Comparison of ENCODE assay signal across 9 cellular contexts in the genomic region with DNA sequence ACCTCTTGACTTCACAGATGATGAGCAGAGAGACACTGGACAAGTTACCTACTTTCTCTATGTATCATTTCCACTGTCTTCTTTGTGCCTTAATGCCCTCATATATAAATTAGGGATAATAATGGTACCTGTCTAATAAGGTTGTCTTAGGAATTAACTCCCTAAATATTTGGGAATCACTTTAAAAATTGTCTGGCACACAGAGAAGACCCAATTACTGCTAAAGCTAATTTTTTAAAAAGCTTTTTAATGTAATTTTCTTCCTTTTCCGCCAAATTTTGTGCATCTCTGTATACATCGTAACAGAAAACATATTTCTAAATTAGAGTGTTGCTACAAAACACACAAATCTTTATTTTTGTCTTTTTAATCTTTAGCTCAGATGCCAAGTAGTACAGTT.
"Had no signal": no experiment of that assay in that cellular context is flagged by ENCODE, and none has a peak within 500 bp of the region (broad histone marks: within the 10 kb centered on the region; RNA-seq: fewer than 3 reads in every experiment).

No MANE protein-coding gene starts in this region.

- H3K4me3 Mint-ChIP-seq: HFFc6, IgD-negative memory B cell had no signal

- H3K27me3 Mint-ChIP-seq: IgD-negative memory B cell had no signal

- H2AFZ ChIP-seq: GM23248 had no signal

- H3K4me1 ChIP-seq: HAP-1 had no signal

- H3K4me3 ChIP-seq: GM23248, HAP-1 had no signal

- H3K27ac Mint-ChIP-seq: HFFc6, IgD-negative memory B cell had no signal

- H3K36me3 ChIP-seq: HAP-1 had no signal

- FAIRE-seq: HepG2 had no signal

- DNase-seq: GM23248, GOT3, H7, HFFc6 had no signal

- H3K27ac ChIP-seq: GM23248, HL-60 had no signal

- ATAC-seq: HCT116, HepG2 had no signal

- H3K4me1 Mint-ChIP-seq: IgD-negative memory B cell had no signal

- H3K9me3 ChIP-seq: HAP-1 had no signal

- H3K9ac ChIP-seq: GM23248 had no signal
